ENCODE assay signal across 9 cellular contexts in the genomic region with DNA sequence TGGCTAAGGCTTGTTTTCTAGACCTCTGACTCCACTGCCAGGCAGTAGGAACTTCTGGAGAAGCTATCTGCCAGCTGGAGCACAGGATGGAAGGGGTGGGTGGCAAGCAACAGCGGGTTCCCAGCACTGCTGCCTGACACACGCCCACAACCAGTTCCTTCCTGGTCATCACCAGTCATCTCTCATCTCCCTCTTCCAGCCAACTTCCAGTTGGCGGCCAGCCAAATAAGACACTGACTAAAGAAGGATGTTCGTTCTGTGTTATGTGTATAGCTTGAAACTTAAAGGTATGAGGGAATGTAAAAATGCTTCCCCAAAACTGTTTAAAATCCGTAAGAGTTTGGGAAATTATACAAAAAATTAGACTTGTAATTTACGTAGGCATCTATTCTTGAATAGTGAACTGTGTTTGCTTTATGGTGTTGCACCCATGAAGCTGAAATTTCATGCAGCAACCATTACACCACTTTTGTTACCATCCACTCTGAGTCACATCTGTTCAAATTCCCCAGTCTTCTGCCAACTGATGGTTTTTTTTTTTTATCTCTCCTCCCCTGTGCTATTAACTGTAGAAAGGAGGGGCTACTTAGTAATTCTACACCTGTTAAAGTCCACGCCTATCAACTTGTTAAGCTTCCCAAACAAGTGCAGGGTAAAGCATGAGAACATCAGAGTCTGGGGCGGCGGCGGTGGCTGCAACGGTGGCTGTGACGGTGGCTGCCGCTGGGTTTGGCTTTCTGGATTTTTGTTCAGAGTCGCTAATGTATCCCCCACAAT.
DNase-seq lines count a peak whose midpoint lies in the region; ATAC-seq, FAIRE-seq and TF ChIP-seq lines count a peak whose summit lies in the region.
"Had no signal": no experiment of that assay in that cellular context is flagged by ENCODE, and none has a peak within 500 bp of the region (broad histone marks: within the 10 kb centered on the region; RNA-seq: fewer than 3 reads in every experiment).

No MANE protein-coding gene starts in this region.

- H3K79me1 ChIP-seq in neuronal stem cell (ENCODE audit: low read depth, low read length) = no peaks in the 10 kb centered on the region

- intact Hi-C loops in HepG2 (cut with micrococcal nuclease; ENCODE audit: unreplicated experiment) = no loop called here

- no peaks in the 10 kb centered on the region for H3K36me3 ChIP-seq in liver (ENCODE audit: control insufficient read depth in 4 of 4, insufficient read depth in 3 of 4, low read depth in 1 of 4, low read length in 3 of 4)
- H3K36me3 ChIP-seq in HepG2 (replicated peaks in 1 of 2; ENCODE audit: control insufficient read depth in 1 of 2, insufficient read depth in 2 of 2, low read length in 2 of 2) = no peaks in the 10 kb centered on the region
- H3K36me3 ChIP-seq in esophagus (ENCODE audit: control insufficient read depth in 2 of 2, insufficient read depth in 2 of 2, low read length in 1 of 2) = no peaks in the 10 kb centered on the region
- H3K36me3 ChIP-seq in osteoblast (ENCODE audit: insufficient read depth, low read length) = no peaks in the 10 kb centered on the region
- no peaks in the 10 kb centered on the region for H3K36me3 ChIP-seq in neuronal stem cell (replicated peaks in 1 of 2; ENCODE audit: control insufficient read depth in 2 of 2, insufficient read depth in 2 of 2, low read length in 2 of 2)
- H3K36me3 ChIP-seq: ovary had no signal

- no peak for TF ChIP-seq POLR2A in HepG2 (IDR thresholded peaks at IDR 0.05; ENCODE audit: insufficient read depth in 1 of 2, low read depth in 2 of 2, low read length in 2 of 2)

- WGBS in liver = 49% methylated on average over 14 of the region's 14 CpGs
- WGBS in HepG2 (ENCODE audit: low lambda C conversion rate) = 31% methylated on average over 14 of the region's 14 CpGs
- 40 to 43% methylated on average over 14 of the region's 14 CpGs for WGBS in esophagus, 2 donors
- no CpG with 5 or more reads among the region's 14 CpGs for WGBS in neuronal stem cell (ENCODE audit: extremely low coverage in 2 of 2, insufficient read length in 2 of 2, insufficient replicate concordance in 1 of 2), 2 donors

- no peaks in the 10 kb centered on the region for H3K9me3 ChIP-seq in liver (ENCODE audit: control insufficient read depth in 4 of 4, low read length in 3 of 4)
- no peaks in the 10 kb centered on the region for H3K9me3 ChIP-seq in HepG2 (ENCODE audit: low read length)
- H3K9me3 ChIP-seq in esophagus (ENCODE audit: control insufficient read depth in 2 of 2, insufficient read depth in 1 of 2, low read depth in 1 of 2, low read length in 1 of 2) = no peaks in the 10 kb centered on the region
- no peaks in the 10 kb centered on the region for H3K9me3 ChIP-seq in osteoblast (ENCODE audit: low read depth, low read length)
- peaks cover 0 to 1% of the 10 kb centered on the region in 2 donors for H3K9me3 ChIP-seq in neuronal stem cell (replicated peaks in 1 of 2; ENCODE audit: control insufficient read depth in 2 of 2, insufficient read depth in 1 of 2, low read depth in 1 of 2, low read length in 2 of 2)
- H3K9me3 ChIP-seq: ovary had no signal

- DNase-seq in HepG2 (ENCODE audit: low spot score) (no peak), NCI-H82 treated with DMSO at 0.1 percent for 48 hours (lab: John Stamatoyannopoulos, UW; ENCODE audit: unreplicated experiment) (peak; percentile 46), osteoblast (ENCODE audit: insufficient read length, low spot score, missing footprints) (peak; percentile 84), neuronal stem cell (ENCODE audit: low spot score) (no peak)
- DNase-seq in activated T-cell treated with anti-CD3 and anti-CD28 coated beads, Interleukin-2, amount 50 U/mL, for 48 hours = no peak

- H2BK120ac ChIP-seq in neuronal stem cell (ENCODE audit: low read depth, low read length) = no peak overlapping the region

- H2AFZ ChIP-seq in HepG2 (ENCODE audit: low read length) = no peak overlapping the region
- peak overlapping the region; percentile 69 for H2AFZ ChIP-seq in osteoblast (ENCODE audit: low read length)
- no peak overlapping the region for H2AFZ ChIP-seq in neuronal stem cell (ENCODE audit: low read length)

- H3K4me1 ChIP-seq in liver (ENCODE audit: control insufficient read depth in 4 of 4, insufficient read depth in 4 of 4, low read length in 3 of 4) = peaks cover 2 to 25% (median 11%) of the 10 kb centered on the region in 4 donors
- H3K4me1 ChIP-seq in HepG2 (ENCODE audit: insufficient read depth, low read length) = no peaks in the 10 kb centered on the region
- peaks cover 0 to 5% of the 10 kb centered on the region in 2 donors for H3K4me1 ChIP-seq in esophagus (ENCODE audit: control insufficient read depth in 2 of 2, insufficient read depth in 2 of 2, low read length in 1 of 2)
- peaks cover 40% of the 10 kb centered on the region for H3K4me1 ChIP-seq in osteoblast (ENCODE audit: insufficient read depth, low read length)
- H3K4me1 ChIP-seq in neuronal stem cell (ENCODE audit: control insufficient read depth in 2 of 2, insufficient read depth in 1 of 2, low read depth in 1 of 2, low read length in 2 of 2) = peaks cover 0 to 6% of the 10 kb centered on the region in 2 donors

- H3K23ac ChIP-seq in neuronal stem cell (ENCODE audit: low read depth, low read length, poor library complexity) = no peak overlapping the region

- no peak overlapping the region for H2BK5ac ChIP-seq in neuronal stem cell (ENCODE audit: low read length)

- TF ChIP-seq CTCF in liver (IDR thresholded peaks at IDR 0.05; ENCODE audit: low read depth, low read length, missing input control) (no peak), HepG2 (CRISPR knock-in tag; IDR thresholded peaks at IDR 0.05) (no peak), osteoblast (IDR thresholded peaks at IDR 0.05; ENCODE audit: extremely low read depth, low read depth, low read length) (no peak)

- H3K27ac ChIP-seq in liver (ENCODE audit: low read depth in 1 of 2, low read length in 2 of 2) (peak overlapping the region; percentile 2 to 71), HepG2 (ENCODE audit: extremely low read length, insufficient read depth, low read length) (no peak overlapping the region), esophagus (ENCODE audit: low read depth in 2 of 2, low read length in 1 of 2) (peak overlapping the region; percentile 17 to 69), osteoblast (ENCODE audit: low read depth, low read length) (peak overlapping the region; percentile 84), neuronal stem cell (replicated peaks; ENCODE audit: low read length) (no peak overlapping the region)
- H3K27ac ChIP-seq: ovary had no signal

- no peaks in the 10 kb centered on the region for H3K79me2 ChIP-seq in HepG2 (ENCODE audit: insufficient read depth, low read length)
- no peaks in the 10 kb centered on the region for H3K79me2 ChIP-seq in osteoblast (ENCODE audit: insufficient read depth, low read length)

- TF ChIP-seq RAD21 in liver (IDR thresholded peaks at IDR 0.05) = peak; percentile 8 to 18
- no peak for TF ChIP-seq RAD21 in HepG2 (CRISPR knock-in tag; IDR thresholded peaks at IDR 0.05)

- POLR2A ChIA-PET in HepG2 (lab: Yijun Ruan, JAX) = no interaction called here

- ATAC-seq in HepG2 = no peak
- ATAC-seq in HG02623 (IDR thresholded peaks at IDR 0.05; ENCODE audit: unreplicated experiment) = no peak

- TF ChIP-seq EP300 in HepG2 (IDR thresholded peaks at IDR 0.05; ENCODE audit: low read depth in 2 of 2, low read length in 2 of 2) = no peak
- no peak for TF ChIP-seq EP300 in HepG2 (CRISPR knock-in tag; IDR thresholded peaks at IDR 0.05; ENCODE audit: borderline replicate concordance)

- BruUV-seq in HepG2 (replicated peaks; lab: Mats Ljungman, UMichigan) = no TSS peak

- CTCF ChIA-PET in HepG2 (lab: Yijun Ruan, JAX; ENCODE audit: low intra/inter-chr PET ratio, low total read pairs) = no interaction called here

- no peaks in the 10 kb centered on the region for H4K20me1 ChIP-seq in HepG2 (ENCODE audit: insufficient read depth, low read length)
- no peaks in the 10 kb centered on the region for H4K20me1 ChIP-seq in osteoblast (ENCODE audit: insufficient read depth, low read length)

- no peak overlapping the region for H3K4me2 ChIP-seq in HepG2 (ENCODE audit: low read depth, low read length)
- peak overlapping the region; percentile 58 for H3K4me2 ChIP-seq in osteoblast (ENCODE audit: insufficient read depth, low read length)
- H3K4me2 ChIP-seq in neuronal stem cell (ENCODE audit: insufficient read depth, low read length, poor library complexity, severe bottlenecking) = no peak overlapping the region

- no peak for FAIRE-seq in HepG2 (lab: Jason Lieb, UNC)

- no peak overlapping the region for H3K14ac ChIP-seq in neuronal stem cell (ENCODE audit: low read length)

- no peak overlapping the region for H4K91ac ChIP-seq in neuronal stem cell (ENCODE audit: low read depth, low read length, poor library complexity)

- H3K18ac ChIP-seq in neuronal stem cell (ENCODE audit: low read length) = no peak overlapping the region

- H2AK5ac ChIP-seq in neuronal stem cell (ENCODE audit: low read depth, low read length) = no peak overlapping the region

- H3K4me3 ChIP-seq in liver (ENCODE audit: low read depth in 1 of 3, low read length in 3 of 3) (peak overlapping the region; percentile 11 to 44 (median 29)), HepG2 (replicated peaks in 1 of 3; ENCODE audit: insufficient read depth in 1 of 3, low read depth in 2 of 3, low read length in 3 of 3) (no peak overlapping the region), esophagus (ENCODE audit: low read depth in 1 of 2, low read length in 2 of 2) (peak overlapping the region in 1 of 2 donors; percentile 7), osteoblast (ENCODE audit: insufficient read depth, low read length) (peak overlapping the region; percentile 23), neuronal stem cell (ENCODE audit: low read length in 2 of 2) (no peak overlapping the region)
- H3K4me3 ChIP-seq: ovary had no signal

- H2BK15ac ChIP-seq in neuronal stem cell (ENCODE audit: low read length) = no peak overlapping the region

- in situ Hi-C loops in HepG2 (cut with HindIII; ENCODE audit: extremely low pct_ligation_motif_present, low pct_unique_long_range_greater_than_20kb) = no loop called here

- H3K9ac ChIP-seq in liver (ENCODE audit: low read depth in 1 of 2, low read length in 2 of 2) (no peak overlapping the region), HepG2 (ENCODE audit: insufficient read depth, low read depth, low read length) (no peak overlapping the region), neuronal stem cell (ENCODE audit: low read depth, low read length, poor library complexity) (no peak overlapping the region)

- no peaks in the 10 kb centered on the region for H3K27me3 ChIP-seq in liver (ENCODE audit: control insufficient read depth in 4 of 4, insufficient read depth in 4 of 4, low read length in 3 of 4)
- H3K27me3 ChIP-seq in HepG2 (ENCODE audit: control insufficient read depth in 1 of 2, insufficient read depth in 2 of 2, low read length in 2 of 2) = peaks cover 0 to 4% of the 10 kb centered on the region in 2 experiments; a peak in 1 of 5 replicates
- no peaks in the 10 kb centered on the region for H3K27me3 ChIP-seq in esophagus (ENCODE audit: control insufficient read depth in 1 of 2, insufficient read depth in 2 of 2, low read length in 2 of 2)
- H3K27me3 ChIP-seq in osteoblast (ENCODE audit: insufficient read depth, low read length) = no peaks in the 10 kb centered on the region
- no peaks in the 10 kb centered on the region for H3K27me3 ChIP-seq in neuronal stem cell (ENCODE audit: control insufficient read depth in 3 of 3, insufficient read depth in 3 of 3, low read depth in 1 of 3, low read length in 3 of 3)
- H3K27me3 ChIP-seq: ovary had no signal

- H3K4ac ChIP-seq in neuronal stem cell (ENCODE audit: low read length) = no peak overlapping the region

- H4K8ac ChIP-seq in neuronal stem cell (ENCODE audit: low read depth, low read length) = no peak overlapping the region

- H2BK12ac ChIP-seq in neuronal stem cell (ENCODE audit: low read length) = no peak overlapping the region

Comparison
In these comparisons a context has a peak if more than half of its experiments do, and no peak if none do; other contexts are left out.
1. H3K27ac ChIP-seq: peak in liver (2 of 2), esophagus (2 of 2) and osteoblast (single experiment); none in HepG2 (single experiment) and neuronal stem cell (single experiment).
2. H3K4me3 ChIP-seq: peak in liver (3 of 3) and osteoblast (single experiment); none in HepG2 (0 of 3) and neuronal stem cell (0 of 2).
3. DNase-seq: peak in NCI-H82 treated with DMSO at 0.1 percent for 48 hours (single experiment) and osteoblast (single experiment); none in HepG2 (single experiment), activated T-cell treated with anti-CD3 and anti-CD28 coated beads, Interleukin-2, amount 50 U/mL, for 48 hours (0 of 2) and neuronal stem cell (single experiment).